32 cellular contexts compared by ENCODE assay signal in the genomic region with DNA sequence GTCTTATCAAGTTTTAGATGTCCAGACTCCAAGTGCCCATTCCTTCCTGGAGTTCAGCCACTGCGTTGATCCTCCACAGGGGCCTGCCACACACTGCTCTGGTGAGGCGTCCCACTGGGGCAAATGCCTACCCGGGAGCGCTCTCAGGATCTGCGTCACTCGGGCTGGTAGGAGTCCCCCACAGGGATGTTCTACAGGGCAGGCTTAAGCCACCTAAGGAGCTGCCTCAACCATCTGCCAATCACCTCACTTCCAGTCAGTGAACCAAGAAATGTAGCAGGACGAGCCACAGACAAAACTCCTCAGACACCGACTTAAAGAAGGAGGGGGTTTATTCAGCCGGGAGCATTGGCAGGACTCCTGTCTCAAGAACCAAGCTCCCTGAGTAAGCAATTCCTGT. TPM values are rescaled to one million over a fixed set of nuclear protein-coding genes. Genes with fewer than 3 reads are reported as not detected.
"Had no signal": no experiment of that assay in that cellular context is flagged by ENCODE, and none has a peak within 500 bp of the region (broad histone marks: within the 10 kb centered on the region; RNA-seq: fewer than 3 reads in every experiment).

No MANE protein-coding gene starts in this region.

- H3K36me3 Mint-ChIP-seq: stimulated activated effector memory CD8-positive, alpha-beta T cell treated with anti-CD3 and anti-CD28 coated beads, Interleukin-12 subunit alpha, Interleukin-12 subunit beta, amount 100 ng/mL, for 72 hours; stimulated activated memory B cell treated with anti-CD40 and anti-IgM and Interleukin-4, amounts not matched to agents 10 μg/mL and 1 μg/mL and 100 μg/mL, for 72 hours; stimulated activated naive B cell treated with anti-CD40 and anti-IgM and Interleukin-4, amounts not matched to agents 10 μg/mL and 1 μg/mL and 100 μg/mL, for 72 hours; type B pancreatic cell had no signal

- H3K27ac ChIP-seq: stomach, suprapubic skin, testis, thoracic aorta, thyroid gland, tibial artery, tibial nerve, transverse colon, upper lobe of left lung, upper lobe of right lung, uterus, vagina had no signal

- H3K4me3 Mint-ChIP-seq: stimulated activated effector memory CD8-positive, alpha-beta T cell treated with anti-CD3 and anti-CD28 coated beads, Interleukin-12 subunit alpha, Interleukin-12 subunit beta, amount 100 ng/mL, for 72 hours; stimulated activated memory B cell treated with anti-CD40 and anti-IgM and Interleukin-4, amounts not matched to agents 10 μg/mL and 1 μg/mL and 100 μg/mL, for 72 hours; stimulated activated naive B cell treated with anti-CD40 and anti-IgM and Interleukin-4, amounts not matched to agents 10 μg/mL and 1 μg/mL and 100 μg/mL, for 72 hours; stimulated activated naive CD8-positive, alpha-beta T cell treated with anti-CD3 and anti-CD28 coated beads, Interleukin-15, amount 100 ng/mL, for 72 hours; stimulated activated naive CD8-positive, alpha-beta T cell treated with anti-CD3 and anti-CD28 coated beads, Interleukin-15, Interleukin-2, amounts not matched to agents 100 ng/mL and 50 ng/mL, for 24 hours; type B pancreatic cell had no signal

- ATAC-seq: stimulated activated effector memory CD8-positive, alpha-beta T cell treated with anti-CD3 and anti-CD28 coated beads, Interleukin-12 subunit alpha, Interleukin-12 subunit beta, amount 100 ng/mL, for 72 hours; stimulated activated memory B cell treated with anti-CD40 and anti-IgM and Interleukin-4, amounts not matched to agents 10 μg/mL and 1 μg/mL and 100 μg/mL, for 72 hours; stimulated activated naive B cell treated with anti-CD40 and anti-IgM and Interleukin-4, amounts not matched to agents 10 μg/mL and 1 μg/mL and 100 μg/mL, for 72 hours; stimulated activated naive CD8-positive, alpha-beta T cell treated with anti-CD3 and anti-CD28 coated beads, Interleukin-15, amount 100 ng/mL, for 72 hours; stimulated activated naive CD8-positive, alpha-beta T cell treated with anti-CD3 and anti-CD28 coated beads, Interleukin-15, Interleukin-2, amounts not matched to agents 100 U/mL and 50 U/mL, for 24 hours; upper lobe of right lung had no signal

- H3K27me3 ChIP-seq: stomach, suprapubic skin, testis, thyroid gland, tibial artery, tibial nerve, transverse colon, upper lobe of left lung, upper lobe of right lung, uterus, vagina had no signal

- DNase-seq: stimulated activated CD4-positive, alpha-beta T cell treated with anti-CD3 and anti-CD28 coated beads, Interleukin-2, amount 100 ng/mL, for 48 hours; stimulated activated CD4-positive, alpha-beta T cell treated with anti-CD3 and anti-CD28 coated beads, Interleukin-4, amount 100 ng/mL, for 1 hour; stimulated activated CD4-positive, alpha-beta T cell treated with anti-CD3 and anti-CD28 coated beads, Interleukin-4, amount 100 ng/mL, for 24 hours; stimulated activated CD4-positive, alpha-beta T cell treated with anti-CD3 and anti-CD28 coated beads, Interleukin-4, amount 100 ng/mL, for 4 hours; stimulated activated CD8-positive, alpha-beta memory T cell treated with anti-CD3 and anti-CD28 coated beads, Interleukin-4, amount 100 ng/mL, for 48 hours; stimulated activated naive B cell treated with anti-CD40 and anti-IgM and Interleukin-4, amounts not matched to agents 10 μg/mL and 1 μg/mL and 100 μg/mL, for 72 hours; stimulated activated naive CD4-positive, alpha-beta T cell; stimulated activated naive CD4-positive, alpha-beta T cell treated with Interleukin-2 at 50 U/mL for 16 hours; stimulated activated naive CD8-positive, alpha-beta T cell treated with anti-CD3 and anti-CD28 coated beads, Interleukin-15, amount 100 ng/mL, for 72 hours; stimulated activated naive CD8-positive, alpha-beta T cell treated with anti-CD3 and anti-CD28 coated beads, Interleukin-15, Interleukin-2, amounts not matched to agents 100 U/mL and 50 U/mL, for 24 hours; stomach; substantia nigra; testis; thyroid gland; tibial artery; transverse colon; trophoblast cell; upper lobe of right lung; uterus had no signal

- H3K36me3 ChIP-seq: stomach, suprapubic skin, thoracic aorta, thyroid gland, tibial artery, tibial nerve, transverse colon, upper lobe of left lung, upper lobe of right lung, uterus, vagina had no signal

- FAIRE-seq: urothelium cell line had no signal

- H3K4me1 ChIP-seq: stomach, suprapubic skin, testis, thyroid gland, tibial artery, tibial nerve, transverse colon, upper lobe of left lung, upper lobe of right lung, uterus, vagina had no signal

- H3K9me3 ChIP-seq: stomach, suprapubic skin, testis, thoracic aorta, thyroid gland, tibial artery, tibial nerve, transverse colon, upper lobe of left lung, upper lobe of right lung, uterus, vagina had no signal

- H3K9me3 Mint-ChIP-seq: stimulated activated effector memory CD8-positive, alpha-beta T cell treated with anti-CD3 and anti-CD28 coated beads, Interleukin-12 subunit alpha, Interleukin-12 subunit beta, amount 100 ng/mL, for 72 hours; stimulated activated memory B cell treated with anti-CD40 and anti-IgM and Interleukin-4, amounts not matched to agents 10 μg/mL and 1 μg/mL and 100 μg/mL, for 72 hours; stimulated activated naive B cell treated with anti-CD40 and anti-IgM and Interleukin-4, amounts not matched to agents 10 μg/mL and 1 μg/mL and 100 μg/mL, for 72 hours; stimulated activated naive CD8-positive, alpha-beta T cell treated with anti-CD3 and anti-CD28 coated beads, Interleukin-15, amount 100 ng/mL, for 72 hours; stimulated activated naive CD8-positive, alpha-beta T cell treated with anti-CD3 and anti-CD28 coated beads, Interleukin-15, Interleukin-2, amounts not matched to agents 100 ng/mL and 50 ng/mL, for 24 hours; type B pancreatic cell had no signal

- H3K27ac Mint-ChIP-seq: stimulated activated effector memory CD8-positive, alpha-beta T cell treated with anti-CD3 and anti-CD28 coated beads, Interleukin-12 subunit alpha, Interleukin-12 subunit beta, amount 100 ng/mL, for 72 hours; stimulated activated memory B cell treated with anti-CD40 and anti-IgM and Interleukin-4, amounts not matched to agents 10 μg/mL and 1 μg/mL and 100 μg/mL, for 72 hours; stimulated activated naive B cell treated with anti-CD40 and anti-IgM and Interleukin-4, amounts not matched to agents 10 μg/mL and 1 μg/mL and 100 μg/mL, for 72 hours; stimulated activated naive CD8-positive, alpha-beta T cell treated with anti-CD3 and anti-CD28 coated beads, Interleukin-15, amount 100 ng/mL, for 72 hours; stimulated activated naive CD8-positive, alpha-beta T cell treated with anti-CD3 and anti-CD28 coated beads, Interleukin-15, Interleukin-2, amounts not matched to agents 100 ng/mL and 50 ng/mL, for 24 hours had no signal

- H3K4me3 ChIP-seq: stomach, suprapubic skin, testis, thoracic aorta, thyroid gland, tibial artery, tibial nerve, transverse colon, upper lobe of left lung, upper lobe of right lung, uterus, vagina had no signal

RNA-seq across cellular contexts. Expression of a gene that starts 19.9 kb away (rescaled TPM):
- total RNA-seq: stomach, subcutaneous adipose tissue, suprapubic skin, testis, thoracic aorta, thyroid gland, tibial nerve, transverse colon, upper lobe of right lung, ureter, vagina had no signal
- polyA plus RNA-seq: urinary bladder had no signal
